Comparison of ENCODE assay signal across 29 cellular contexts in genomic region chr15:65769482-65769881, GRCh38.
"Had no signal": no experiment of that assay in that cellular context is flagged by ENCODE, and none has a peak within 500 bp of the region (broad histone marks: within the 10 kb centered on the region; RNA-seq: fewer than 3 reads in every experiment).

No MANE protein-coding gene starts in this region.

- H3K27me3 ChIP-seq: neural progenitor cell, neutrophil, right atrium auricular region, stomach, testis, thyroid gland, transverse colon, upper lobe of left lung, vagina had no signal

- H3K9me3 ChIP-seq: left ventricle myocardium inferior, neutrophil, right atrium auricular region, stomach, testis, thyroid gland, transverse colon, upper lobe of left lung, vagina had no signal

- DNase-seq: immature natural killer cell; kidney; left colon; left ventricle myocardium inferior; mesendoderm; naive B cell; natural killer cell; nephron progenitor cell; occipital lobe; stimulated activated CD4-positive, alpha-beta T cell treated with anti-CD3 and anti-CD28 coated beads, Interleukin-12 subunit alpha, Interleukin-12 subunit beta, amount 100 ng/mL, for 4 hours; stimulated activated CD4-positive, alpha-beta T cell treated with anti-CD3 and anti-CD28 coated beads, Interleukin-15, amount 100 ng/mL, for 24 hours; stimulated activated CD4-positive, alpha-beta T cell treated with anti-CD3 and anti-CD28 coated beads, Interleukin-2, amount 100 ng/mL, for 24 hours; stimulated activated CD4-positive, alpha-beta T cell treated with anti-CD3 and anti-CD28 coated beads, Interleukin-4, amount 100 ng/mL, for 1 hour; stimulated activated naive B cell treated with anti-CD40 and anti-IgM and Interleukin-4, amounts not matched to agents 10 μg/mL and 1 μg/mL and 100 μg/mL, for 72 hours; stimulated activated naive CD8-positive, alpha-beta T cell treated with anti-CD3 and anti-CD28 coated beads, Interleukin-15, Interleukin-2, amounts not matched to agents 100 U/mL and 50 U/mL, for 24 hours; stomach; testis; thyroid gland; transverse colon; upper lobe of left lung had no signal

- H3K36me3 ChIP-seq: left ventricle myocardium inferior, neural progenitor cell, neutrophil, right atrium auricular region, stomach, thyroid gland, transverse colon, upper lobe of left lung, vagina had no signal

- H3K4me2 ChIP-seq: neural progenitor cell had no signal

- H3K27ac ChIP-seq: left ventricle myocardium inferior, neural progenitor cell, neutrophil, parathyroid adenoma, right atrium auricular region, skin epidermis, stomach, testis, thyroid gland, transverse colon, upper lobe of left lung, vagina had no signal

- FAIRE-seq: islet of Langerhans, kidney had no signal

- H2AFZ ChIP-seq: neural progenitor cell, parathyroid adenoma had no signal

- H3K4me3 ChIP-seq: left ventricle myocardium inferior, lung, neural progenitor cell, right atrium auricular region, skin epidermis, stomach, testis, thyroid gland, transverse colon, upper lobe of left lung, vagina had no signal

- ATAC-seq: left colon; natural killer cell; sciatic nerve; stimulated activated naive B cell treated with anti-CD40 and anti-IgM and Interleukin-4, amounts not matched to agents 10 μg/mL and 1 μg/mL and 100 μg/mL, for 72 hours; stimulated activated naive CD8-positive, alpha-beta T cell treated with anti-CD3 and anti-CD28 coated beads, Interleukin-15, Interleukin-2, amounts not matched to agents 100 U/mL and 50 U/mL, for 24 hours had no signal

- H3K4me1 ChIP-seq: neural progenitor cell, parathyroid adenoma, testis had no signal

- H3K9ac ChIP-seq: neural progenitor cell, parathyroid adenoma had no signal
